ENCODE assay signal across 9 cellular contexts in the genomic region with DNA sequence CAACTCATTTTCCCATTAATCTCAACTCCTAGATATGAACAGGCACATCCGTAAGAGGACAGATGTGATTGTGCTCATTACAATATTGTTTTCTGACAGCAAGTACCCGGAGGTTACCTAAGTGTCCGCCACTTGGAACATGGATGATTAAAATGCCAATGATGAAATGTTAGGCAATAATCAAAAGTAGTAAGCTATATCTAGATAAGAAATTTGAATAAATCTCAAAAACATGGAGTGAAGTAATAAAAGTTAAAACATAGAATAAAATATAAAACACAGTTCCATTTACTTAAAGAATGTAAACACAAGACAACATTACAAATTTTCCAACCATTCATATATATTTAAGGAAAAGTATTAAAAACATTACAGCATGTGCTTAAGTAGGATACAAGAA. TPM values are rescaled to one million over a fixed set of nuclear protein-coding genes. Genes with fewer than 3 reads are reported as not detected.
"Had no signal": no experiment of that assay in that cellular context is flagged by ENCODE, and none has a peak within 500 bp of the region (broad histone marks: within the 10 kb centered on the region; RNA-seq: fewer than 3 reads in every experiment).

No MANE protein-coding gene starts in this region.

- ATAC-seq: GM12878 had no signal

- DNase-seq: GDM1, GF-D8 had no signal

- H3K4me3 ChIP-seq: GM12878 had no signal

- FAIRE-seq: G401.6, GM12878, GM12891, GM12892, GM18507, GM19239 had no signal

RNA-seq across cellular contexts. Expression of a gene that starts 59.2 kb away (rescaled TPM):
- total RNA-seq: G401 had no signal
